19 cellular contexts compared by ENCODE assay signal in the genomic region with DNA sequence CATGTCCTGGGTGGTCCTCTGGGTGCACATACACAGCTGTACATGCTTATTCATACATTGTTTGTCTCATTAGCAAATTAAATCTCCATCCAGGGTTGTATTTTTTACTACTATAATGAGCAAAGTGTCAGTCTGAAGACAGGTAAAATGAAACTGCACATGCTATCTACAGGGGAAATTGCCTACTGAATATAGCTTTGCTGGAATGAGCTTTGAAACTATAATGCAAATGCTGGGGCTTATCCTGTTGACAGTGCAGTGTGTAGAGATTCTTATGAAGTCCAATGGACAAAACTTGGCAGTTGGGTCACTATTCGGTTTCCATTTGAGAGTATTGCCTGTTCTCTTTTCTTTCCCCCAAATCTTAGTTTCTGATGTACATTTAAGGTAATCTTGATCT.
DNase-seq lines count a peak whose midpoint lies in the region; ATAC-seq, FAIRE-seq and TF ChIP-seq lines count a peak whose summit lies in the region.
"Had no signal": no experiment of that assay in that cellular context is flagged by ENCODE, and none has a peak within 500 bp of the region (broad histone marks: within the 10 kb centered on the region; RNA-seq: fewer than 3 reads in every experiment).

No MANE protein-coding gene starts in this region.

- no peak overlapping the region for H3K4me3 ChIP-seq in MM.1S (ENCODE audit: low read length)
- H3K4me3 ChIP-seq in heart left ventricle: no peak overlapping the region
- no peak overlapping the region for H3K4me3 ChIP-seq in Karpas-422 (ENCODE audit: low read length)
- H3K4me3 ChIP-seq: BLaER1, GM23338 had no signal

- H3K79me2 ChIP-seq in MM.1S (ENCODE audit: low read length) (no peaks in the 10 kb centered on the region), Karpas-422 (ENCODE audit: low read length) (no peaks in the 10 kb centered on the region)

- no peaks in the 10 kb centered on the region for H3K36me3 ChIP-seq in MM.1S (replicated peaks; ENCODE audit: insufficient read depth, low read length)
- H3K36me3 ChIP-seq in heart left ventricle: no peaks in the 10 kb centered on the region
- H3K36me3 ChIP-seq in Karpas-422 (ENCODE audit: insufficient read depth, low read length): no peaks in the 10 kb centered on the region
- H3K36me3 ChIP-seq: BLaER1 had no signal

- no peak for FAIRE-seq in HTR-8/SVneo (lab: Jason Lieb, UNC)
- FAIRE-seq: GM12891, GM18507 had no signal

- H2AFZ ChIP-seq in MM.1S (ENCODE audit: low read length) (no peak overlapping the region), Karpas-422 (ENCODE audit: low read length) (no peak overlapping the region)
- H2AFZ ChIP-seq: GM23338 had no signal

- ATAC-seq in HG02798 (IDR thresholded peaks at IDR 0.05; ENCODE audit: poor library complexity, unreplicated experiment): peak; percentile 47
- peak; percentile 63 for ATAC-seq in left colon
- ATAC-seq in heart left ventricle: no peak
- ATAC-seq: CD8-positive, alpha-beta T cell; GM23338; HCT116 had no signal

- intact Hi-C loops in left colon (cut with DNase I, micrococcal nuclease): no loop called here
- intact Hi-C loops in heart left ventricle (cut with DNase I): no loop called here

- H3K4me1 ChIP-seq in MM.1S (ENCODE audit: low read length) (peaks cover 16% of the 10 kb centered on the region), heart left ventricle (no peaks in the 10 kb centered on the region), Karpas-422 (ENCODE audit: low read length) (no peaks in the 10 kb centered on the region)
- H3K4me1 ChIP-seq: BLaER1 had no signal

- H3K27ac ChIP-seq in MM.1S (ENCODE audit: low read length) (peak overlapping the region; percentile 16; the same call in 1 of the 2 replicates), heart left ventricle (no peak overlapping the region), Karpas-422 (ENCODE audit: low read length) (no peak overlapping the region)
- H3K27ac ChIP-seq: BLaER1, C4-2B had no signal

- H4K20me1 ChIP-seq in MM.1S (ENCODE audit: insufficient read depth, low read length): no peaks in the 10 kb centered on the region
- H4K20me1 ChIP-seq in Karpas-422 (ENCODE audit: insufficient read depth, low read depth, low read length): no peaks in the 10 kb centered on the region
- H4K20me1 ChIP-seq: BLaER1 had no signal

- peak overlapping the region; percentile 35; the same call in 1 of the 2 replicates for H3K4me2 ChIP-seq in MM.1S (ENCODE audit: low read depth, low read length)
- H3K4me2 ChIP-seq in Karpas-422 (ENCODE audit: low read depth, low read length, poor library complexity, severe bottlenecking): no peak overlapping the region
- H3K4me2 ChIP-seq: BLaER1, GM23338 had no signal

- TF ChIP-seq POLR2A in heart left ventricle (IDR thresholded peaks at IDR 0.05): no peak

- H3K9me3 ChIP-seq in MM.1S (replicated peaks; ENCODE audit: insufficient read depth, low read length) (no peaks in the 10 kb centered on the region), heart left ventricle (no peaks in the 10 kb centered on the region), Karpas-422 (ENCODE audit: low read length) (no peaks in the 10 kb centered on the region)
- H3K9me3 ChIP-seq: BLaER1 had no signal

- H3K27me3 ChIP-seq in MM.1S (replicated peaks; ENCODE audit: insufficient read depth, low read length) (no peaks in the 10 kb centered on the region), heart left ventricle (no peaks in the 10 kb centered on the region), Karpas-422 (ENCODE audit: low read length) (no peaks in the 10 kb centered on the region)
- H3K27me3 ChIP-seq: BLaER1 had no signal

- H3F3A ChIP-seq in MM.1S (ENCODE audit: insufficient read depth, low read length): no peaks in the 10 kb centered on the region

- H3K9ac ChIP-seq in MM.1S (ENCODE audit: low read length) (no peak overlapping the region), Karpas-422 (ENCODE audit: low read length) (no peak overlapping the region)
- H3K9ac ChIP-seq: BLaER1 had no signal

- peak; percentile 64 for DNase-seq in MM.1S
- no peak for DNase-seq in left colon
- no peak for DNase-seq in heart left ventricle
- DNase-seq in Karpas-422: no peak
- no peak for DNase-seq in HTR-8/SVneo (ENCODE audit: insufficient read length, low spot score)
- DNase-seq: CD4-positive, CD25-positive, alpha-beta regulatory T cell; CD8-positive, alpha-beta T cell; DMS 273 treated with DMSO at 0.1 percent for 48 hours; DMS79; EL; GDM1; H9 had no signal

- TF ChIP-seq CTCF in MM.1S (IDR thresholded peaks at IDR 0.05; ENCODE audit: low read length) (no peak), heart left ventricle (IDR thresholded peaks at IDR 0.05) (no peak)

- 65 to 69% (median 66%) methylated on average over 1 of the region's 1 CpG for WGBS in heart left ventricle, 4 donors

- H3K9me2 ChIP-seq in MM.1S (replicated peaks; ENCODE audit: insufficient read depth, low read length) (no peaks in the 10 kb centered on the region), Karpas-422 (replicated peaks; ENCODE audit: insufficient read depth, low read length) (no peaks in the 10 kb centered on the region)

Comparison
In these comparisons a context has a peak if more than half of its experiments do, and no peak if none do; other contexts are left out.
1. ATAC-seq: peak in HG02798 (single experiment) and left colon (single experiment); none in heart left ventricle (0 of 4).